ENCODE assay signal across 8 cellular contexts in the genomic region with DNA sequence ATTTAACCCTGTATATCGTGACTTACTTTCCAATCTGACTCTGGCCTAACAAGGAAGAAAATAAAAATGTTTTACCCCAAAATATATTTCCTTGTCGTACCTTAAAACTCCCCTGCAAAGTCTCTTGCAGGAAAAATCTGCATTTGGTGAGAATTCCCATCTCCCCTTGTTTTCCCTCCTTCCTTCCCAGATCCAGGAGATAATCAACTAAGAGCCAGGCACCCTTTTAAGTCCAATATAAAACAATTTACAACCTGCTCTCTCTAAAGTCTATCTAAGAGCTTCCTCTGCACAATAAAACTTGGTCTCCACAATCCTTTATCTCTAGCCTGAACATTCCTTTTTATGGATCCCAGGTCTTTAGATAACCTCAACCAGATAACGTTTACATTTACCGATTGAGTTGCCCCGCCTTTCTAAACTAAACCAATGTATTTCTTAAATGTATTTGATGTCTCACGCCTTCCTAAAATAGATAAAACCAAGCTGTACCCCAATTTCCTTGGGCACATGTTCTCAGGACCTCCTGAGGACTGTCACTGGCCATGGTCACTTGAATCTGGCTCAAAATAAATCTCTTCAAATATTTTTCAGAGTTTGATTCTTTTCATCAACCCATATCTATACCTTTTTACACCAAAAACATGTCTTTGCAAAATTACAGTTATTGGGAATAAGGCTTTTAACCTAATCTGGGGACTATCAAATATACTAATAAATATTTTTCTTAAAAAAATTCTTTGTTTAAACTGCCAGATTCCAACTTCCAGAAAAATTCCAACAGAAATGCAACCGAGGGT. TPM values are rescaled to one million over a fixed set of nuclear protein-coding genes. Genes with fewer than 3 reads are reported as not detected.
DNase-seq lines count a peak whose midpoint lies in the region; ATAC-seq lines count a peak whose summit lies in the region.

No MANE protein-coding gene starts in this region.

- H3K9me3 Mint-ChIP-seq in activated T-helper 1 cell treated with anti-CD3 and anti-CD28 coated beads, Interleukin-12 subunit alpha, Interleukin-12 subunit beta, Interleukin-2, Interleukin-4 antibody, amounts not matched to agents 30 ng/mL and 10 ng/mL and 1 ng/mL, durations not matched to agents 14 hours and 24 hours and 36 hours, result no peaks in the 10 kb centered on the region
- no peaks in the 10 kb centered on the region for H3K9me3 Mint-ChIP-seq in immature natural killer cell

- peaks cover 51% of the 10 kb centered on the region for H3K4me1 Mint-ChIP-seq in activated T-helper 1 cell treated with anti-CD3 and anti-CD28 coated beads, Interleukin-12 subunit alpha, Interleukin-12 subunit beta, Interleukin-2, Interleukin-4 antibody, amounts not matched to agents 30 ng/mL and 10 ng/mL and 1 ng/mL, durations not matched to agents 14 hours and 24 hours and 36 hours (ENCODE audit: low read depth)
- peaks cover 43 to 66% of the 10 kb centered on the region in 2 donors for H3K4me1 Mint-ChIP-seq in immature natural killer cell

- peak; percentile 18 for DNase-seq in NCI-H82 (lab: John Stamatoyannopoulos, UW)
- no peak for DNase-seq in NCI-H82 treated with DMSO at 0.1 percent for 48 hours (lab: John Stamatoyannopoulos, UW; ENCODE audit: unreplicated experiment)
- no peak for DNase-seq in activated T-helper 1 cell treated with anti-CD3 and anti-CD28 coated beads, Interleukin-12 subunit alpha, Interleukin-12 subunit beta, Interleukin-2, Interleukin-4 antibody, amounts not matched to agents 30 ng/mL and 10 ng/mL and 1 ng/mL, durations not matched to agents 14 hours and 24 hours and 36 hours (ENCODE audit: low spot score)
- DNase-seq in immature natural killer cell, result no peak
- no peak for DNase-seq in substantia nigra (lab: John Stamatoyannopoulos, UW)
- DNase-seq in NCI-H2171 (lab: John Stamatoyannopoulos, UW), result no peak

- H3K27ac Mint-ChIP-seq in activated T-helper 1 cell treated with anti-CD3 and anti-CD28 coated beads, Interleukin-12 subunit alpha, Interleukin-12 subunit beta, Interleukin-2, Interleukin-4 antibody, amounts not matched to agents 30 ng/mL and 10 ng/mL and 1 ng/mL, durations not matched to agents 14 hours and 24 hours and 36 hours, result peak overlapping the region; percentile 46
- peak overlapping the region; percentile 76 to 95 (median 85) for H3K27ac Mint-ChIP-seq in immature natural killer cell

- H3K27me3 Mint-ChIP-seq in activated T-helper 1 cell treated with anti-CD3 and anti-CD28 coated beads, Interleukin-12 subunit alpha, Interleukin-12 subunit beta, Interleukin-2, Interleukin-4 antibody, amounts not matched to agents 30 ng/mL and 10 ng/mL and 1 ng/mL, durations not matched to agents 14 hours and 24 hours and 36 hours (ENCODE audit: insufficient read depth), result peaks cover 3% of the 10 kb centered on the region
- H3K27me3 Mint-ChIP-seq in immature natural killer cell (ENCODE audit: low read depth in 3 of 3), result peaks cover 0 to 5% (median 3%) of the 10 kb centered on the region in 3 donors

- ATAC-seq in HG03139 (IDR thresholded peaks at IDR 0.05; ENCODE audit: unreplicated experiment), result no peak
- no peak for ATAC-seq in HG03196 (IDR thresholded peaks at IDR 0.05; ENCODE audit: unreplicated experiment)

- peak overlapping the region; percentile 81 for H3K4me3 Mint-ChIP-seq in activated T-helper 1 cell treated with anti-CD3 and anti-CD28 coated beads, Interleukin-12 subunit alpha, Interleukin-12 subunit beta, Interleukin-2, Interleukin-4 antibody, amounts not matched to agents 30 ng/mL and 10 ng/mL and 1 ng/mL, durations not matched to agents 14 hours and 24 hours and 36 hours
- peak overlapping the region; percentile 90 to 99 (median 98) for H3K4me3 Mint-ChIP-seq in immature natural killer cell

- peak overlapping the region; percentile 98 for H3K27ac ChIP-seq in substantia nigra (ENCODE audit: low read depth, low read length, poor library complexity, severe bottlenecking)

- intact Hi-C loops in activated T-helper 1 cell treated with anti-CD3 and anti-CD28 coated beads, Interleukin-12 subunit alpha, Interleukin-12 subunit beta, Interleukin-2, Interleukin-4 antibody, amounts not matched to agents 30 ng/mL and 10 ng/mL and 1 ng/mL, durations not matched to agents 14 hours and 24 hours and 36 hours (cut with micrococcal nuclease), result loop anchor here (10.0 kb wide), 1 partner anchor 486 kb away; the partner anchor contains the start of gene TMEM9

- H3K36me3 Mint-ChIP-seq in activated T-helper 1 cell treated with anti-CD3 and anti-CD28 coated beads, Interleukin-12 subunit alpha, Interleukin-12 subunit beta, Interleukin-2, Interleukin-4 antibody, amounts not matched to agents 30 ng/mL and 10 ng/mL and 1 ng/mL, durations not matched to agents 14 hours and 24 hours and 36 hours (ENCODE audit: low read depth), result peaks cover 21% of the 10 kb centered on the region
- H3K36me3 Mint-ChIP-seq in immature natural killer cell, result peaks cover 12 to 24% (median 16%) of the 10 kb centered on the region in 3 donors

RNA-seq across cellular contexts. Expression of gene DDX59, which starts 1.0 kb away (rescaled TPM):
- total RNA-seq in activated T-helper 1 cell treated with anti-CD3 and anti-CD28 coated beads, Interleukin-12 subunit alpha, Interleukin-12 subunit beta, Interleukin-2, Interleukin-4 antibody, amounts not matched to agents 30 ng/mL and 10 ng/mL and 1 ng/mL, durations not matched to agents 14 hours and 24 hours and 36 hours, result 13.8 and 14.4 TPM in 2 replicates
- polyA plus RNA-seq in immature natural killer cell, result 10 to 100 TPM; 18.3 to 29.1 (median 21.0) TPM

RNA-seq across cellular contexts. Expression of gene KIF14, which starts 48.2 kb away (rescaled TPM):
- total RNA-seq in activated T-helper 1 cell treated with anti-CD3 and anti-CD28 coated beads, Interleukin-12 subunit alpha, Interleukin-12 subunit beta, Interleukin-2, Interleukin-4 antibody, amounts not matched to agents 30 ng/mL and 10 ng/mL and 1 ng/mL, durations not matched to agents 14 hours and 24 hours and 36 hours, result 11.5 and 12.5 TPM in 2 replicates
- polyA plus RNA-seq in immature natural killer cell, result under 1 TPM in 2 of 3 donors, not detected in 1; 0.02 to 0.16 TPM
